17 cellular contexts compared by ENCODE assay signal in the genomic region with DNA sequence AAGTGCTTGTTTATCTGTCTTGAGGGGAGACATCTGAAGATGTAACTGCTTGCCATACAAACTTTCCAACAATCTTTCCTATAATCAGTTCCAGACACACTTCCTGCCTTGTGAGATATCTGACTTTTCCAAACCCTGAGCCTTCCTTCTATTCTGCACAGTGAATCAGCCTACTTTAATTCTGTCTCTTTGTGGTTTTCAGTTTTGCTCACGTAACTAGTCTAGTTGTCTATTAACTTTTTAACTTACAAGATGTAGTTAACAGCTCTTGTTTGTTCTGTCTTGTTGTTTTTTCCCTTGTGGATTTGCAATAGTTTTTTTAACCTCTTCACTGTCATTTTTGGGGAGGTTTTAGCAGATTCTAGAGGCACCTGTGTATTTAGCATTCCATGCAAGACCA.
DNase-seq lines count a peak whose midpoint lies in the region; ATAC-seq, FAIRE-seq and TF ChIP-seq lines count a peak whose summit lies in the region.
"Had no signal": no experiment of that assay in that cellular context is flagged by ENCODE, and none has a peak within 500 bp of the region (broad histone marks: within the 10 kb centered on the region; RNA-seq: fewer than 3 reads in every experiment).

No MANE protein-coding gene starts in this region.

- no peak for FAIRE-seq in GM12878 (lab: Jason Lieb, UNC)
- FAIRE-seq: A204.1, H54 had no signal

- POLR2A ChIA-PET in GM12878 (lab: Charles Lee), result no interaction called here
- POLR2A ChIA-PET in HEK293T (lab: Yijun Ruan, JAX), result no interaction called here

- no TSS peak for BruUV-seq in GM12878 (replicated peaks; lab: Mats Ljungman, UMichigan)

- CTCF ChIA-PET in GM12878 (lab: Yijun Ruan, JAX) (interaction anchor here (1.8 kb wide), 1 partner anchor 17 kb away, joined by 4 read pairs; no protein-coding TSS in a partner anchor), HEK293T (lab: Yijun Ruan, JAX) (no interaction called here)

- intact Hi-C loops in GM12878 (cut with micrococcal nuclease; ENCODE audit: unreplicated experiment), result no loop called here

- H3K27ac ChIP-seq in GM12878 (ENCODE audit: control insufficient read depth, insufficient read depth), result no peak overlapping the region
- H3K27ac ChIP-seq: KMS-11, thoracic aorta had no signal

- no peak for TF ChIP-seq EP300 in GM12878 (IDR thresholded peaks at IDR 0.05; ENCODE audit: borderline replicate concordance in 1 of 2, control insufficient read depth in 1 of 2, low read depth in 2 of 2, low read length in 2 of 2)

- TF ChIP-seq CTCF in GM12878 (IDR thresholded peaks at IDR 0.05 in 2 of 3, conservative IDR thresholded peaks at IDR 0.05 in 1 of 3; ENCODE audit: control insufficient read depth in 2 of 3, extremely low read depth in 1 of 3, insufficient read depth in 1 of 3, low read depth in 3 of 3, low read length in 3 of 3), result no peak

- no peak for TF ChIP-seq POLR2A in GM12878 (IDR thresholded peaks at IDR 0.05; ENCODE audit: low read depth, low read length)

- no peak for TF ChIP-seq RAD21 in GM12878 (IDR thresholded peaks at IDR 0.05; ENCODE audit: insufficient read depth, low read depth, low read length)

- no peak overlapping the region for H3K4me2 ChIP-seq in GM12878 (ENCODE audit: control insufficient read depth, insufficient read depth)
- H3K4me2 ChIP-seq: KMS-11 had no signal

- no peak overlapping the region for H2AFZ ChIP-seq in GM12878 (ENCODE audit: control insufficient read depth, low read depth, low read length)

- no peaks in the 10 kb centered on the region for H3K79me2 ChIP-seq in GM12878 (ENCODE audit: control insufficient read depth, insufficient read depth, low read length)

- no peaks in the 10 kb centered on the region for H3K36me3 ChIP-seq in GM12878 (ENCODE audit: control insufficient read depth in 2 of 2, insufficient read depth in 2 of 2, low read length in 1 of 2)
- H3K36me3 ChIP-seq: thoracic aorta had no signal

- RAD21 ChIA-PET in GM12878 (lab: Charles Lee; ENCODE audit: unreplicated experiment), result interaction anchor here (1.0 to 1.4 kb wide), 2 partner anchors 11 to 49 kb away, joined by 3 to 5 read pairs; no protein-coding TSS in a partner anchor

- in situ Hi-C loops in ACHN (cut with HindIII; ENCODE audit: low pct_ligation_motif_present, low pct_unique_long_range_greater_than_20kb, low sequenced_read_pairs) (no loop called here), GM12878 (cut with MboI) (no loop called here)

- DNase-seq in ACHN, result peak; percentile 73
- no peak for DNase-seq in GM12878 (ENCODE audit: low read depth, low spot score)
- no peak for DNase-seq in HEK293T (ENCODE audit: extremely low spot score)
- DNase-seq in H4 (ENCODE audit: low spot score), result no peak
- no peak for DNase-seq in activated effector memory CD4-positive, alpha-beta T cell treated with anti-CD3 and anti-CD28 coated beads, Interleukin-2, amount 50 U/mL, for 16 hours
- DNase-seq in GDM1 (lab: John Stamatoyannopoulos, UW), result no peak
- DNase-seq: caudate nucleus; hypothalamus; natural killer cell; stimulated activated CD4-positive, alpha-beta T cell treated with anti-CD3 and anti-CD28 coated beads, Interleukin-4, amount 100 ng/mL, for 1 hour; T-cell had no signal

- H3K9me3 ChIP-seq in GM12878 (replicated peaks; ENCODE audit: control insufficient read depth, insufficient read depth, low read length), result no peaks in the 10 kb centered on the region
- H3K9me3 ChIP-seq: thoracic aorta had no signal

- no peaks in the 10 kb centered on the region for H3K4me1 ChIP-seq in GM12878 (ENCODE audit: control insufficient read depth, insufficient read depth, low read length)

- H3K27me3 ChIP-seq in GM12878 (replicated peaks in 1 of 2; ENCODE audit: control insufficient read depth in 2 of 2, insufficient read depth in 2 of 2, low read length in 1 of 2), result no peaks in the 10 kb centered on the region

- SMC1A ChIA-PET in GM12878 (lab: Charles Lee; ENCODE audit: uncharacterized antibody, unreplicated experiment), result interaction anchor here (0.9 to 1.5 kb wide), 4 partner anchors 10 to 81 kb away, joined by 3 read pairs; no protein-coding TSS in a partner anchor

- H3K4me3 ChIP-seq in GM12878, result no peak overlapping the region
- H3K4me3 ChIP-seq: thoracic aorta had no signal

- H3K9ac ChIP-seq in GM12878 (ENCODE audit: control insufficient read depth, insufficient read depth, low read length), result no peak overlapping the region
- H3K9ac ChIP-seq: KMS-11 had no signal

- H4K20me1 ChIP-seq in GM12878 (ENCODE audit: control insufficient read depth, insufficient read depth), result no peaks in the 10 kb centered on the region

- ATAC-seq in GM19452 (IDR thresholded peaks at IDR 0.05; ENCODE audit: unreplicated experiment) (peak; percentile 92), HG03108 (IDR thresholded peaks at IDR 0.05; ENCODE audit: unreplicated experiment) (peak; percentile 92), GM12878 (peak; percentile 85)
- ATAC-seq: natural killer cell, T-cell had no signal

- WGBS in GM12878 (ENCODE audit: insufficient coverage, insufficient replicate concordance, low lambda C conversion rate, missing lambda C conversion rate), result 0% methylated on average over 1 of the region's 1 CpG

TF ChIP-seq in GM12878, 131 proteins besides CTCF, POLR2A, EP300 and RAD21:
- 0 out of 2 replicates have a peak, but pooled peaks have one; percentile 19 for TF ChIP-seq IKZF1 (conservative IDR thresholded peaks at IDR 0.05)
- TF ChIP-seq, protein P1, sequence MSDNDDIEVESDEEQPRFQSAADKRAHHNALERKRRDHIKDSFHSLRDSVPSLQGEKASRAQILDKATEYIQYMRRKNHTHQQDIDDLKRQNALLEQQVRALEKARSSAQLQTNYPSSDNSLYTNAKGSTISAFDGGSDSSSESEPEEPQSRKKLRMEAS (IDR thresholded peaks at IDR 0.05; ENCODE audit: low read depth, low read length), result no peak

TF ChIP-seq in HEK293T, 16 proteins besides CTCF, POLR2A, EP300 and RAD21:
- TF ChIP-seq ZNF384 (IDR thresholded peaks at IDR 0.05), result no peak
- no peak for TF ChIP-seq LEF1 (IDR thresholded peaks at IDR 0.05; ENCODE audit: borderline replicate concordance)
- TF ChIP-seq ELF4 (IDR thresholded peaks at IDR 0.05), result no peak
- no peak for TF ChIP-seq CTBP1 (IDR thresholded peaks at IDR 0.05; ENCODE audit: borderline replicate concordance)
- no peak for TF ChIP-seq SUZ12 (IDR thresholded peaks at IDR 0.05)
- TF ChIP-seq ARNT (IDR thresholded peaks at IDR 0.05), result no peak
- no peak for TF ChIP-seq SP1 (IDR thresholded peaks at IDR 0.05)
- TF ChIP-seq FOXA1 (IDR thresholded peaks at IDR 0.05), result no peak
- no peak for TF ChIP-seq TARDBP (IDR thresholded peaks at IDR 0.05)
- TF ChIP-seq NFRKB (IDR thresholded peaks at IDR 0.05), result no peak
- no peak for TF ChIP-seq BHLHE40 (IDR thresholded peaks at IDR 0.05; ENCODE audit: borderline replicate concordance)
- no peak for TF ChIP-seq FOXK2 (IDR thresholded peaks at IDR 0.05)
- TF ChIP-seq, protein P2, sequence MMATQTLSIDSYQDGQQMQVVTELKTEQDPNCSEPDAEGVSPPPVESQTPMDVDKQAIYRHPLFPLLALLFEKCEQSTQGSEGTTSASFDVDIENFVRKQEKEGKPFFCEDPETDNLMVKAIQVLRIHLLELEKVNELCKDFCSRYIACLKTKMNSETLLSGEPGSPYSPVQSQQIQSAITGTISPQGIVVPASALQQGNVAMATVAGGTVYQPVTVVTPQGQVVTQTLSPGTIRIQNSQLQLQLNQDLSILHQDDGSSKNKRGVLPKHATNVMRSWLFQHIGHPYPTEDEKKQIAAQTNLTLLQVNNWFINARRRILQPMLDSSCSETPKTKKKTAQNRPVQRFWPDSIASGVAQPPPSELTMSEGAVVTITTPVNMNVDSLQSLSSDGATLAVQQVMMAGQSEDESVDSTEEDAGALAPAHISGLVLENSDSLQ (IDR thresholded peaks at IDR 0.05), result no peak
- no peak for TF ChIP-seq L3MBTL2 (conservative IDR thresholded peaks at IDR 0.05)
- no peak for TF ChIP-seq FOXM1 (IDR thresholded peaks at IDR 0.05; ENCODE audit: borderline replicate concordance)
- TF ChIP-seq HDGF (IDR thresholded peaks at IDR 0.05; ENCODE audit: borderline replicate concordance), result no peak
TF ChIP-seq in HEK293T: peak in this region for 0.
